In the genomic region with DNA sequence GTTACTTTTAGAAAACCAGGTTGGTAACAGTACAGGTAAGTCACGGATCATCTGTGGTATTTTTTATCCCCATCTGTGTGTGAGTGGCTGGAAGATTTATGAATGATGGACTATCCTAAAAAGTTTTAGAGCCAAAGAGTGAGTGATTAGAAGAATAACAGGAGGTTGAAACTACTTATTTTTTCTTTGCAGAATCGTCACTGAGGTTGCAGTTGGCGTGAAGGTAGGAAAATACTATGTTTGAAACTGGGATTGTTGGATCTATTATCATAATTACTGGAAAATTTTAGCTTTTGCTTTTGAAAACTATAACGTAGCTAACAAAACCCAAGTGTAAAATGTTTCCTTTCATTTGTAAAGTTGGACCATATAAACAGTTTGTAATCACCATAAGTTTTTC, we compare ENCODE assay signal across 8 cellular contexts. TPM values are rescaled to one million over a fixed set of nuclear protein-coding genes. Genes with fewer than 3 reads are reported as not detected.
DNase-seq lines count a peak whose midpoint lies in the region; ATAC-seq and TF ChIP-seq lines count a peak whose summit lies in the region.

No MANE protein-coding gene starts in this region.

- POLR2A ChIA-PET in activated CD8-positive, alpha-beta T cell treated with anti-CD3 and anti-CD28 coated beads for 36 hours (lab: Charles Lee) = no interaction called here

- no peak overlapping the region for H3K9ac ChIP-seq in iPS-15b (ENCODE audit: low read depth, low read length)

- peaks cover 19% of the 10 kb centered on the region for H3K36me3 Mint-ChIP-seq in T-helper 1 cell treated with Interleukin-12 subunit alpha and Interleukin-12 subunit beta and Interleukin-4 antibody, amounts not matched to agents 30 μg/mL and 1 μg/mL, for 36 hours (ENCODE audit: low read depth)
- peaks cover 34% of the 10 kb centered on the region for H3K36me3 Mint-ChIP-seq in activated CD8-positive, alpha-beta T cell treated with anti-CD3 and anti-CD28 coated beads for 36 hours (ENCODE audit: low read depth)

- peak overlapping the region in 3 of 5 donors; percentile 94 to 96 (median 96) for H3K27ac ChIP-seq in stomach

- H3K27ac Mint-ChIP-seq in T-helper 1 cell treated with Interleukin-12 subunit alpha and Interleukin-12 subunit beta and Interleukin-4 antibody, amounts not matched to agents 30 μg/mL and 1 μg/mL, for 36 hours = peak overlapping the region; percentile 93
- peak overlapping the region; percentile 93 for H3K27ac Mint-ChIP-seq in activated CD8-positive, alpha-beta T cell treated with anti-CD3 and anti-CD28 coated beads for 36 hours

- intact Hi-C loops in activated CD8-positive, alpha-beta T cell treated with anti-CD3 and anti-CD28 coated beads for 36 hours (cut with micrococcal nuclease) = no loop called here
- intact Hi-C loops in stomach (cut with DNase I; ENCODE audit: low total_unique reads) = no loop called here

- TF ChIP-seq CTCF in activated CD8-positive, alpha-beta T cell treated with anti-CD3 and anti-CD28 coated beads for 36 hours (IDR thresholded peaks at IDR 0.05) = no peak
- TF ChIP-seq CTCF in stomach (IDR thresholded peaks at IDR 0.05) (no peak), GM10266 (IDR thresholded peaks at IDR 0.05; ENCODE audit: control insufficient read depth, insufficient read depth, low read depth, missing control alignments) (no peak)

- H3K9me3 Mint-ChIP-seq in T-helper 1 cell treated with Interleukin-12 subunit alpha and Interleukin-12 subunit beta and Interleukin-4 antibody, amounts not matched to agents 30 μg/mL and 1 μg/mL, for 36 hours = no peaks in the 10 kb centered on the region
- no peaks in the 10 kb centered on the region for H3K9me3 Mint-ChIP-seq in activated CD8-positive, alpha-beta T cell treated with anti-CD3 and anti-CD28 coated beads for 36 hours

- peaks cover 3% of the 10 kb centered on the region for H3K36me3 ChIP-seq in iPS-15b (ENCODE audit: control insufficient read depth, insufficient read depth, low read length)
- peaks cover 0 to 34% (median 10%) of the 10 kb centered on the region in 4 donors for H3K36me3 ChIP-seq in stomach

- H3K4me1 Mint-ChIP-seq in T-helper 1 cell treated with Interleukin-12 subunit alpha and Interleukin-12 subunit beta and Interleukin-4 antibody, amounts not matched to agents 30 μg/mL and 1 μg/mL, for 36 hours (ENCODE audit: low read depth) = peaks cover 31% of the 10 kb centered on the region
- H3K4me1 Mint-ChIP-seq in activated CD8-positive, alpha-beta T cell treated with anti-CD3 and anti-CD28 coated beads for 36 hours (ENCODE audit: low read depth) = peaks cover 39% of the 10 kb centered on the region

- no peaks in the 10 kb centered on the region for H3K9me3 ChIP-seq in iPS-15b (ENCODE audit: control insufficient read depth, insufficient read depth, low read length)
- no peaks in the 10 kb centered on the region for H3K9me3 ChIP-seq in stomach

- no peaks in the 10 kb centered on the region for H3K27me3 ChIP-seq in iPS-15b (ENCODE audit: control insufficient read depth, insufficient read depth, low read length)
- H3K27me3 ChIP-seq in stomach = no peaks in the 10 kb centered on the region

- ATAC-seq in activated CD8-positive, alpha-beta T cell treated with anti-CD3 and anti-CD28 coated beads for 36 hours = no peak

- peak overlapping the region; percentile 94 for H3K4me3 ChIP-seq in iPS-15b (ENCODE audit: low read depth, low read length)
- H3K4me3 ChIP-seq in stomach = peak overlapping the region; percentile 85 to 96 (median 92)

- peak overlapping the region; percentile 96 for H3K4me3 Mint-ChIP-seq in T-helper 1 cell treated with Interleukin-12 subunit alpha and Interleukin-12 subunit beta and Interleukin-4 antibody, amounts not matched to agents 30 μg/mL and 1 μg/mL, for 36 hours
- H3K4me3 Mint-ChIP-seq in activated CD8-positive, alpha-beta T cell treated with anti-CD3 and anti-CD28 coated beads for 36 hours = peak overlapping the region; percentile 96

- no peak for TF ChIP-seq POLR2A in stomach (IDR thresholded peaks at IDR 0.05)

- peaks cover 5% of the 10 kb centered on the region for H3K4me1 ChIP-seq in iPS-15b (ENCODE audit: control insufficient read depth, insufficient read depth, low read length)
- peaks cover 0 to 50% (median 32%) of the 10 kb centered on the region in 4 donors for H3K4me1 ChIP-seq in stomach

- CTCF ChIA-PET in activated CD8-positive, alpha-beta T cell treated with anti-CD3 and anti-CD28 coated beads for 36 hours (lab: Charles Lee) = no interaction called here

- peaks cover 4% of the 10 kb centered on the region for H3K27me3 Mint-ChIP-seq in T-helper 1 cell treated with Interleukin-12 subunit alpha and Interleukin-12 subunit beta and Interleukin-4 antibody, amounts not matched to agents 30 μg/mL and 1 μg/mL, for 36 hours (ENCODE audit: low read depth)
- H3K27me3 Mint-ChIP-seq in activated CD8-positive, alpha-beta T cell treated with anti-CD3 and anti-CD28 coated beads for 36 hours = no peaks in the 10 kb centered on the region

- WGBS in stomach, 5 donors = 30 to 55% (median 50%) methylated on average over 4 of the region's 4 CpGs

- no peak for TF ChIP-seq EP300 in stomach (IDR thresholded peaks at IDR 0.05)

- DNase-seq in T-helper 1 cell (no peak), stomach (no peak), NCI-H1417 treated with DMSO at 0.1 percent for 48 hours (lab: John Stamatoyannopoulos, UW) (no peak), DMS 273 treated with DMSO at 0.1 percent for 48 hours (lab: John Stamatoyannopoulos, UW) (no peak), GM10266 (ENCODE audit: extremely low spot score) (no peak)
- no peak for DNase-seq in activated CD8-positive, alpha-beta T cell treated with anti-CD3 and anti-CD28 coated beads for 36 hours

RNA-seq across cellular contexts. Expression of a gene that starts 1.8 kb away (rescaled TPM):
- 10 to 100 TPM; 12.4 TPM for total RNA-seq in activated CD8-positive, alpha-beta T cell treated with anti-CD3 and anti-CD28 coated beads for 36 hours
- total RNA-seq in stomach = 100 to 1,000 TPM in 2 of 5 donors, 10 to 100 TPM in 2, 1 to 10 TPM in 1; 7.2 to 376 (median 63.4) TPM
- polyA plus RNA-seq in stomach = 10 to 100 TPM in 1 of 3 donors, 1 to 10 TPM in 2; 4.5 to 16.1 (median 5.2) TPM
